8 cellular contexts compared by ENCODE assay signal in the genomic region with DNA sequence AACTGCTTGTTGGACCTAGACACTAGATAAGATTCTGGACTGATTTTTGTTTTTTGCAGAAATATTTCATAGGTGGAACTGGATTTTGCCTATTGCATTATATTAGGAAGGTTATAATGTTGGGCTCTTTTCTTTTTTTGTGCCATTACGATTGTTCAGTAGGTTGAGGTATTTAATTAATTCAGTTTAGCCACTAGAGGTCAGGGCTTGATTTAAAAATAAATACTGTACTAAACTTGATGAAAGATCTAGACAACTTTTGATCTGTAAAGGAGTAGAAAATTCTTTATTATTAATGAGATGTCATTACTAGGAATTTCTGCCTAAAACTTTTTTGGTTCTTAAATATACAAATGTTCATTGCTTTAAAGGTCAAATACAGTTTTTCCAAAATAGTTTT. TPM values are rescaled to one million over a fixed set of nuclear protein-coding genes. Genes with fewer than 3 reads are reported as not detected.
DNase-seq lines count a peak whose midpoint lies in the region; ATAC-seq, FAIRE-seq and TF ChIP-seq lines count a peak whose summit lies in the region.

No MANE protein-coding gene starts in this region.

- no peaks in the 10 kb centered on the region for H3K4me1 ChIP-seq in psoas muscle

- no peak overlapping the region for H3K27ac ChIP-seq in psoas muscle

- no peaks in the 10 kb centered on the region for H3K9me3 ChIP-seq in psoas muscle

- DNase-seq in Right ventricle myocardium superior (no peak), Right ventricle myocardium inferior (ENCODE audit: missing footprints) (no peak), NCI-H748 treated with DMSO at 0.1 percent for 48 hours (lab: John Stamatoyannopoulos, UW) (peak; percentile 46), epithelial cell of proximal tubule (ENCODE audit: low read depth) (no peak), psoas muscle (no peak), H54 (ENCODE audit: insufficient read length, low spot score) (no peak)

- no peaks in the 10 kb centered on the region for H3K36me3 ChIP-seq in psoas muscle (ENCODE audit: insufficient read depth in 1 of 2, low read depth in 1 of 2)

- ATAC-seq in Right ventricle myocardium superior (ENCODE audit: poor library complexity) (peak; percentile 67), Right ventricle myocardium inferior (no peak), psoas muscle (peak in 1 of 4 donors; percentile 58), HG02642 (IDR thresholded peaks at IDR 0.05; ENCODE audit: poor library complexity, unreplicated experiment) (no peak), GM18505 (IDR thresholded peaks at IDR 0.05; ENCODE audit: unreplicated experiment) (no peak)

- FAIRE-seq in H54 (lab: Jason Lieb, UNC) = no peak

- no peak overlapping the region for H3K4me3 ChIP-seq in epithelial cell of proximal tubule (ENCODE audit: low read depth, low read length)
- no peak overlapping the region for H3K4me3 ChIP-seq in psoas muscle

- TF ChIP-seq POLR2A in GM18505 (IDR thresholded peaks at IDR 0.05; ENCODE audit: borderline replicate concordance, extremely low read depth, insufficient read depth, insufficient read length) = no peak
- TF ChIP-seq POLR2A in H54 (IDR thresholded peaks at IDR 0.05; ENCODE audit: low read depth, low read length) = no peak

- TF ChIP-seq CTCF in epithelial cell of proximal tubule (conservative IDR thresholded peaks at IDR 0.05; ENCODE audit: low read depth, low read length) (peak; percentile 35), psoas muscle (IDR thresholded peaks at IDR 0.05) (peak; percentile 46)

- H3K27me3 ChIP-seq in psoas muscle (ENCODE audit: insufficient read depth in 3 of 3, low read length in 2 of 3) = no peaks in the 10 kb centered on the region

- WGBS in psoas muscle, 3 donors = 6 to 8% (median 8%) methylated on average over 1 of the region's 1 CpG

- intact Hi-C loops in Right ventricle myocardium superior (cut with DNase I) = loop anchor here (10.0 kb wide), 1 partner anchor 530 kb away; no protein-coding TSS in a partner anchor
- intact Hi-C loops in Right ventricle myocardium inferior (cut with DNase I) = loop anchor here (2.0 kb wide), 1 partner anchor 530 kb away; no protein-coding TSS in a partner anchor
- intact Hi-C loops in psoas muscle (cut with DNase I) = loop anchor here (5.0 to 10.0 kb wide), 2 partner anchors 528 to 1510 kb away; no protein-coding TSS in a partner anchor

RNA-seq across cellular contexts. Expression of a gene that starts 15.2 kb away (rescaled TPM):
- 23.3 TPM for total RNA-seq in Right ventricle myocardium superior
- 20.7 TPM for total RNA-seq in Right ventricle myocardium inferior
- total RNA-seq in epithelial cell of proximal tubule = 40.7 and 41.4 TPM in 2 replicates
- 10 to 100 TPM; 19.4 to 23.7 (median 21.6) TPM for total RNA-seq in psoas muscle
- polyA plus RNA-seq in psoas muscle = 10 to 100 TPM; 14.3 to 30.1 (median 25.7) TPM

RNA-seq across cellular contexts. Expression of a gene that starts 30.8 kb away (rescaled TPM):
- total RNA-seq in Right ventricle myocardium superior = not detected
- not detected for total RNA-seq in Right ventricle myocardium inferior
- not detected in 2 replicates for total RNA-seq in epithelial cell of proximal tubule
- total RNA-seq in psoas muscle = not detected
- polyA plus RNA-seq in psoas muscle = not detected
